Comparison of ENCODE assay signal across 7 cellular contexts in genomic region chr9:94165592-94166236, GRCh38.
DNase-seq lines count a peak whose midpoint lies in the region; ATAC-seq, FAIRE-seq and TF ChIP-seq lines count a peak whose summit lies in the region.

No MANE protein-coding gene starts in this region.

- TF ChIP-seq POLR2A in body of pancreas (IDR thresholded peaks at IDR 0.05): no peak

- peak; percentile 33 for FAIRE-seq in TTC549 (lab: Jason Lieb, UNC)

- ATAC-seq in GM18517 (IDR thresholded peaks at IDR 0.05; ENCODE audit: unreplicated experiment): peak; percentile 88
- peak; percentile 87 for ATAC-seq in HG03064 (IDR thresholded peaks at IDR 0.05; ENCODE audit: low read depth, unreplicated experiment)
- peak; percentile 90 for ATAC-seq in body of pancreas
- ATAC-seq in sciatic nerve: peak; percentile 98

- H3K27me3 ChIP-seq in body of pancreas: no peaks in the 10 kb centered on the region

- DNase-seq in NCI-H2107 (lab: John Stamatoyannopoulos, UW) (peak; percentile 92), body of pancreas (peak; percentile 98 to 99 (median 98)), iPS DF 19.7 (ENCODE audit: low read depth, low spot score) (peak; percentile 88), sciatic nerve (ENCODE audit: low spot score) (peak; percentile 98)

- peak overlapping the region; percentile 99 to 100 (median 100) for H3K27ac ChIP-seq in body of pancreas

- peak in 1 of 7 experiments; percentile 9 for TF ChIP-seq CTCF in body of pancreas (IDR thresholded peaks at IDR 0.05)

- 5 to 26% methylated on average over 10 to 49 of the region's 50 CpGs for WGBS in body of pancreas, 2 donors

- H3K4me1 ChIP-seq in body of pancreas: peaks cover 35% of the 10 kb centered on the region

- no peaks in the 10 kb centered on the region for H3K36me3 ChIP-seq in body of pancreas (replicated peaks in 1 of 2; ENCODE audit: insufficient read depth in 1 of 2, low read depth in 2 of 2)

- intact Hi-C loops in body of pancreas (cut with DNase I): no loop called here
- intact Hi-C loops in sciatic nerve (cut with DNase I): no loop called here

- H3K4me3 ChIP-seq in body of pancreas: peak overlapping the region; percentile 4 to 30

- no peaks in the 10 kb centered on the region for H3K9me3 ChIP-seq in body of pancreas

Comparison
In these comparisons a context has a peak if more than half of its experiments do, and no peak if none do; other contexts are left out.
1. Peak in every context shown above with its lines: DNase-seq, ATAC-seq, H3K4me3 ChIP-seq and H3K27ac ChIP-seq.